In the genomic region with DNA sequence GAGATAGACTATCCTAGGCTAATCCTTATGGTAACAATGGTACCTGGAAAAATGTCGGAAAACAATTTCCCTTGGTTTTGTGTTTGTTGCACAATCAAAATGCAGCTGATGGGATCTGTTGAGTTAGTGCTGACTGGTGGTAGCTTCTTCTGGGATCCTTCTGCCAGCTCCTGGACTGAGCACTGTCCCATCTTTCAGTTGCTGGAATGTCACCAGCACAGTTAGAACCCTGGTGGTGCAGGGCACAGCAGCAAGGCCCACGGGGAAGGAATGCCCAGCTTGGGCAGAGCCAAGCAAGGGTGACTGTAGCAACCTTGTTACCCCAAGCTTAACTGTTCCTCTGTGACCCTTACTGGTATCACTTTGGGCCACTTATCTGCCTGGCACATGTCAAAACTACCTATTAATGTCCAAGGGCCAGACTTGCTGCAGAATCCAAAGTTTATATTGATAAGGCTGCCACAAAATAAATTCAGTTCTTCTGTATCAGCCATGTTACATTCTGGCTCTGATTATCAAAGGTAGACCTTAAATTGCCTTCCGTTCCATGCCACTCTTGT, we compare ENCODE assay signal across 20 cellular contexts.
"Had no signal": no experiment of that assay in that cellular context is flagged by ENCODE, and none has a peak within 500 bp of the region (broad histone marks: within the 10 kb centered on the region; RNA-seq: fewer than 3 reads in every experiment).

No MANE protein-coding gene starts in this region.

- H3K9me3 ChIP-seq: SJSA1 had no signal

- H3K27ac ChIP-seq: SJSA1, SK-N-MC had no signal

- FAIRE-seq: RCC 7860 had no signal

- H3K36me3 ChIP-seq: SJSA1 had no signal

- H3K4me1 ChIP-seq: SJSA1 had no signal

- H3K4me3 ChIP-seq: SJSA1, SK-N-MC had no signal

- DNase-seq: KBM-7, MV-4-11, NCI-H1048, NCI-H1105, NCI-H1417, NCI-H1436 treated with DMSO at 0.1 percent for 48 hours, NCI-H1694, NCI-H187 treated with DMSO at 0.1 percent for 48 hours, NCI-H2029 treated with DMSO at 0.1 percent for 48 hours, NCI-H2171 treated with DMSO at 0.1 percent for 48 hours, NCI-H345, NCI-H524, NCI-H526 treated with DMSO at 0.1 percent for 48 hours, NCI-H748 treated with DMSO at 0.1 percent for 48 hours, Right ventricle myocardium superior, RPMI8226, SIG-M5 had no signal

- H3K27me3 ChIP-seq: SJSA1 had no signal
